Comparison of ENCODE assay signal across 8 cellular contexts in the genomic region with DNA sequence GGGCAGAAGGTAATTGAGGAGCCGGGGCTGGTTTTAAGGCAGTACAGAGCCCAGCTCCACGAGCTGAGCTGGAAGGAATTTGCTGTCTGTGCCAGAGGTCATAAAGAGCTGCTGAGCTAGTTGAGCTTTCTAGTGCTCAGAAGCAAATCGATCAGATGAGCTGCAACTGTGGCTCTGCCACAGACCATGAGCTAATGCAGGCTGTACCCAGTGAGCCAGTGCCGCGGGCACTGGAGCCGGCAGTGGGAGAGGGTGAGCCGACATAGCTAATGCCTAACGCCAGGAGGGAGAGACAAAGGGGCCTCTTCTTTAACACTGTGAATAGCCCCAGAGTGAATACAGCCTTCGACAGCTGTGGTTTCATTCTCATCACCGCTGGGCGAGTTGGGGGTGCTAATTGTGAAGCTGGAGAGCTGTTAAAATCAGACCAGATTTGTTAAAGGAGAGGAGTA.
DNase-seq lines count a peak whose midpoint lies in the region; ATAC-seq and TF ChIP-seq lines count a peak whose summit lies in the region.

No MANE protein-coding gene starts in this region.

- no peaks in the 10 kb centered on the region for H3K27me3 ChIP-seq in ACC112 (ENCODE audit: insufficient read depth, low read length)

- DNase-seq in NCI-H146 treated with DMSO at 0.1 percent for 48 hours (lab: John Stamatoyannopoulos, UW; ENCODE audit: unreplicated experiment) (peak; percentile 24), ecto neural progenitor cell (ENCODE audit: low spot score) (peak; percentile 81), mucosa of descending colon (no peak), erythroblast (lab: John Stamatoyannopoulos, UW) (no peak)
- no peak for DNase-seq in activated naive CD4-positive, alpha-beta T cell (lab: John Stamatoyannopoulos, UW)
- DNase-seq in activated CD8-positive, alpha-beta memory T cell treated with anti-CD3 and anti-CD28 coated beads for 24 hours: no peak

- H3K4me1 ChIP-seq in ACC112 (ENCODE audit: control insufficient read depth, insufficient read depth, low read length, unreplicated experiment) (peaks cover 3% of the 10 kb centered on the region), mucosa of descending colon (ENCODE audit: low read depth) (no peaks in the 10 kb centered on the region)

- intact Hi-C loops in mucosa of descending colon (cut with DNase I, micrococcal nuclease): no loop called here

- H3K9me3 ChIP-seq in mucosa of descending colon: peaks cover 29% of the 10 kb centered on the region

- no peak overlapping the region for H3K27ac ChIP-seq in ACC112 (ENCODE audit: low read depth, low read length)

- TF ChIP-seq POLR2A in erythroblast (IDR thresholded peaks at IDR 0.05; ENCODE audit: low read length): no peak

- no peaks in the 10 kb centered on the region for H3K79me2 ChIP-seq in ACC112 (ENCODE audit: control insufficient read depth, insufficient read depth, low read length, unreplicated experiment)

- no peak for TF ChIP-seq CTCF in mucosa of descending colon (IDR thresholded peaks at IDR 0.05)

- H3K4me3 ChIP-seq in ACC112 (ENCODE audit: low read depth, low read length) (peak overlapping the region; percentile 64), mucosa of descending colon (no peak overlapping the region)

- ATAC-seq in mucosa of descending colon (peak; percentile 19), HG03175 (IDR thresholded peaks at IDR 0.05; ENCODE audit: unreplicated experiment) (no peak)

- H3K36me3 ChIP-seq in ACC112 (ENCODE audit: insufficient read depth, low read length) (no peaks in the 10 kb centered on the region), mucosa of descending colon (ENCODE audit: low read depth) (no peaks in the 10 kb centered on the region)

- peak overlapping the region; percentile 46 for H2AFZ ChIP-seq in ACC112 (ENCODE audit: low read length, unreplicated experiment)

Comparison
In these comparisons a context has a peak if more than half of its experiments do, and no peak if none do; other contexts are left out.
1. DNase-seq: peak in NCI-H146 treated with DMSO at 0.1 percent for 48 hours (single experiment) and ecto neural progenitor cell (single experiment); none in mucosa of descending colon (0 of 3), activated naive CD4-positive, alpha-beta T cell (0 of 4), activated CD8-positive, alpha-beta memory T cell treated with anti-CD3 and anti-CD28 coated beads for 24 hours (single experiment) and erythroblast (0 of 2).